ENCODE assay signal across 1 cellular context in the genomic region with DNA sequence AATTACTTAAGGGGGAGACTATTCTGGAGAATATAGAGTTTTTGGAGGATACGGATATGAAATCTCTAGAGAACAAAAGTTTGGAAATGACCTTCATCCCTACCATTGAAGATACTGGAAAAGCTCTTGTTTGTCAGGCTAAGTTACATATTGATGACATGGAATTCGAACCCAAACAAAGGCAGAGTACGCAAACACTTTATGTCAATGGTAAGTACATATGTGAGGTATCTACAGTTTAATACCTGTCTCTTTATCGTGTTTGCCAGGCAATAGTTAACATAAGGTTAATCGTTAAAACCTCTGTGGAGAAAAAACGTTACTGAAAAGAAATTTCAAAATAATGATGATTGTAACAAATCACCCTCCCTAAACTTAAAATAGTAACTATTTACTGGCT.
TF ChIP-seq lines count a peak whose summit lies in the region.

No MANE protein-coding gene starts in this region.

TF ChIP-seq in HepG2, 621 proteins besides CTCF, POLR2A, EP300 and RAD21 (continued from another document and continues in another):
- TF ChIP-seq, protein P1, sequence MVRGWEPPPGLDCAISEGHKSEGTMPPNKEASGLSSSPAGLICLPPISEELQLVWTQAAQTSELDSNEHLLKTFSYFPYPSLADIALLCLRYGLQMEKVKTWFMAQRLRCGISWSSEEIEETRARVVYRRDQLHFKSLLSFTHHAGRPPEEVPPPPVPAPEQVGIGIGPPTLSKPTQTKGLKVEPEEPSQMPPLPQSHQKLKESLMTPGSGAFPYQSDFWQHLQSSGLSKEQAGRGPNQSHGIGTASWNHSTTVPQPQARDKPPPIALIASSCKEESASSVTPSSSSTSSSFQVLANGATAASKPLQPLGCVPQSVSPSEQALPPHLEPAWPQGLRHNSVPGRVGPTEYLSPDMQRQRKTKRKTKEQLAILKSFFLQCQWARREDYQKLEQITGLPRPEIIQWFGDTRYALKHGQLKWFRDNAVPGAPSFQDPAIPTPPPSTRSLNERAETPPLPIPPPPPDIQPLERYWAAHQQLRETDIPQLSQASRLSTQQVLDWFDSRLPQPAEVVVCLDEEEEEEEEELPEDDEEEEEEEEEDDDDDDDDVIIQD (CRISPR knock-in tag; IDR thresholded peaks at IDR 0.05; ENCODE audit: low read depth), result peak; percentile 84; the same call in 1 of the 2 replicates
- TF ChIP-seq MATR3 (CRISPR knock-in tag; IDR thresholded peaks at IDR 0.05) (no peak), FIP1L1 (IDR thresholded peaks at IDR 0.05; ENCODE audit: borderline replicate concordance, insufficient read depth, low read depth, low read length) (no peak), NFKB2 (CRISPR knock-in tag; IDR thresholded peaks at IDR 0.05; ENCODE audit: borderline replicate concordance) (no peak), RORA (CRISPR knock-in tag; IDR thresholded peaks at IDR 0.05) (no peak), FOXP1 (IDR thresholded peaks at IDR 0.05) (no peak), FOXP1 (CRISPR knock-in tag; IDR thresholded peaks at IDR 0.05) (peak; percentile 64; the same call in 1 of the 2 replicates), MEIS1 (CRISPR knock-in tag; IDR thresholded peaks at IDR 0.05; ENCODE audit: borderline replicate concordance) (0 out of 2 replicates have a peak, but pooled peaks have one; percentile 34), ZNF790 (CRISPR knock-in tag; IDR thresholded peaks at IDR 0.05; ENCODE audit: borderline replicate concordance) (no peak), NPAS2 (CRISPR knock-in tag; IDR thresholded peaks at IDR 0.05; ENCODE audit: borderline replicate concordance) (no peak), NFIC (IDR thresholded peaks at IDR 0.05; ENCODE audit: low read length) (0 out of 2 replicates have a peak, but pooled peaks have one; percentile 35), KLF16 (CRISPR knock-in tag; IDR thresholded peaks at IDR 0.05) (no peak), CEBPB (IDR thresholded peaks at IDR 0.05; ENCODE audit: borderline replicate concordance, low read depth, low read length) (no peak), ZNF33A (CRISPR knock-in tag; IDR thresholded peaks at IDR 0.05; ENCODE audit: borderline replicate concordance) (no peak), ZNF891 (CRISPR knock-in tag; IDR thresholded peaks at IDR 0.05) (no peak), EHMT2 (IDR thresholded peaks at IDR 0.05; ENCODE audit: borderline replicate concordance, low read depth, low read length) (no peak), CEBPG (CRISPR knock-in tag; IDR thresholded peaks at IDR 0.05) (0 out of 2 replicates have a peak, but pooled peaks have one; percentile 8), SNAI1 (CRISPR knock-in tag; IDR thresholded peaks at IDR 0.05; ENCODE audit: borderline replicate concordance) (no peak), FOXA1 (IDR thresholded peaks at IDR 0.05) (no peak), FOXA1 (CRISPR knock-in tag; IDR thresholded peaks at IDR 0.05) (peak; percentile 65), SOX13 (IDR thresholded peaks at IDR 0.05) (peak; percentile 50; the same call in 1 of the 2 replicates), SOX13 (CRISPR knock-in tag; conservative IDR thresholded peaks at IDR 0.05 in 1 of 2, IDR thresholded peaks at IDR 0.05 in 1 of 2) (peak in 1 of 2 experiments; percentile 88; a peak in 2 of 4 replicates), RARA (CRISPR knock-in tag; IDR thresholded peaks at IDR 0.05) (peak; percentile 42; the same call in 1 of the 2 replicates), SAP130 (CRISPR knock-in tag; IDR thresholded peaks at IDR 0.05; ENCODE audit: low read depth) (no peak), ONECUT2 (CRISPR knock-in tag; IDR thresholded peaks at IDR 0.05) (no peak), POGZ (CRISPR knock-in tag; IDR thresholded peaks at IDR 0.05) (peak; percentile 80), HHEX (CRISPR knock-in tag; IDR thresholded peaks at IDR 0.05) (peak; percentile 69; the same call in 1 of the 2 replicates), THAP11 (CRISPR knock-in tag; IDR thresholded peaks at IDR 0.05) (no peak), HCFC1 (IDR thresholded peaks at IDR 0.05; ENCODE audit: low read depth, low read length) (no peak), PITX1 (CRISPR knock-in tag; IDR thresholded peaks at IDR 0.05) (0 out of 2 replicates have a peak, but pooled peaks have one; percentile 44), HNRNPL (IDR thresholded peaks at IDR 0.05; ENCODE audit: low read depth, low read length) (no peak), MED1 (CRISPR knock-in tag; IDR thresholded peaks at IDR 0.05) (peak; percentile 54; the same call in 1 of the 2 replicates), NCOA2 (CRISPR knock-in tag; IDR thresholded peaks at IDR 0.05) (peak; percentile 75), ZNF446 (CRISPR knock-in tag; IDR thresholded peaks at IDR 0.05) (no peak)
- TF ChIP-seq, protein P2, sequence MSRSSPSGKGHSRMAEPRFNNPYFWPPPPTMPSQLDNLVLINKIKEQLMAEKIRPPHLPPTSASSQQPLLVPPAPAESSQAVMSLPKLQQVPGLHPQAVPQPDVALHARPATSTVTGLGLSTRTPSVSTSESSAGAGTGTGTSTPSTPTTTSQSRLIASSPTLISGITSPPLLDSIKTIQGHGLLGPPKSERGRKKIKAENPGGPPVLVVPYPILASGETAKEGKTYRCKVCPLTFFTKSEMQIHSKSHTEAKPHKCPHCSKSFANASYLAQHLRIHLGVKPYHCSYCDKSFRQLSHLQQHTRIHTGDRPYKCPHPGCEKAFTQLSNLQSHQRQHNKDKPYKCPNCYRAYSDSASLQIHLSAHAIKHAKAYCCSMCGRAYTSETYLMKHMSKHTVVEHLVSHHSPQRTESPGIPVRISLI (CRISPR knock-in tag; IDR thresholded peaks at IDR 0.05; ENCODE audit: borderline replicate concordance), result peak; percentile 27; the same call in 1 of the 2 replicates
- TF ChIP-seq, protein P3, sequence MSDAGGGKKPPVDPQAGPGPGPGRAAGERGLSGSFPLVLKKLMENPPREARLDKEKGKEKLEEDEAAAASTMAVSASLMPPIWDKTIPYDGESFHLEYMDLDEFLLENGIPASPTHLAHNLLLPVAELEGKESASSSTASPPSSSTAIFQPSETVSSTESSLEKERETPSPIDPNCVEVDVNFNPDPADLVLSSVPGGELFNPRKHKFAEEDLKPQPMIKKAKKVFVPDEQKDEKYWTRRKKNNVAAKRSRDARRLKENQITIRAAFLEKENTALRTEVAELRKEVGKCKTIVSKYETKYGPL (CRISPR knock-in tag; IDR thresholded peaks at IDR 0.05), result no peak
- TF ChIP-seq, protein P4, sequence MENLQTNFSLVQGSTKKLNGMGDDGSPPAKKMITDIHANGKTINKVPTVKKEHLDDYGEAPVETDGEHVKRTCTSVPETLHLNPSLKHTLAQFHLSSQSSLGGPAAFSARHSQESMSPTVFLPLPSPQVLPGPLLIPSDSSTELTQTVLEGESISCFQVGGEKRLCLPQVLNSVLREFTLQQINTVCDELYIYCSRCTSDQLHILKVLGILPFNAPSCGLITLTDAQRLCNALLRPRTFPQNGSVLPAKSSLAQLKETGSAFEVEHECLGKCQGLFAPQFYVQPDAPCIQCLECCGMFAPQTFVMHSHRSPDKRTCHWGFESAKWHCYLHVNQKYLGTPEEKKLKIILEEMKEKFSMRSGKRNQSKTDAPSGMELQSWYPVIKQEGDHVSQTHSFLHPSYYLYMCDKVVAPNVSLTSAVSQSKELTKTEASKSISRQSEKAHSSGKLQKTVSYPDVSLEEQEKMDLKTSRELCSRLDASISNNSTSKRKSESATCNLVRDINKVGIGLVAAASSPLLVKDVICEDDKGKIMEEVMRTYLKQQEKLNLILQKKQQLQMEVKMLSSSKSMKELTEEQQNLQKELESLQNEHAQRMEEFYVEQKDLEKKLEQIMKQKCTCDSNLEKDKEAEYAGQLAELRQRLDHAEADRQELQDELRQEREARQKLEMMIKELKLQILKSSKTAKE (CRISPR knock-in tag; IDR thresholded peaks at IDR 0.05; ENCODE audit: borderline replicate concordance), result no peak
- TF ChIP-seq, protein P5, sequence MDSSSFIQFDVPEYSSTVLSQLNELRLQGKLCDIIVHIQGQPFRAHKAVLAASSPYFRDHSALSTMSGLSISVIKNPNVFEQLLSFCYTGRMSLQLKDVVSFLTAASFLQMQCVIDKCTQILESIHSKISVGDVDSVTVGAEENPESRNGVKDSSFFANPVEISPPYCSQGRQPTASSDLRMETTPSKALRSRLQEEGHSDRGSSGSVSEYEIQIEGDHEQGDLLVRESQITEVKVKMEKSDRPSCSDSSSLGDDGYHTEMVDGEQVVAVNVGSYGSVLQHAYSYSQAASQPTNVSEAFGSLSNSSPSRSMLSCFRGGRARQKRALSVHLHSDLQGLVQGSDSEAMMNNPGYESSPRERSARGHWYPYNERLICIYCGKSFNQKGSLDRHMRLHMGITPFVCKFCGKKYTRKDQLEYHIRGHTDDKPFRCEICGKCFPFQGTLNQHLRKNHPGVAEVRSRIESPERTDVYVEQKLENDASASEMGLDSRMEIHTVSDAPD (CRISPR knock-in tag; IDR thresholded peaks at IDR 0.05), result 0 out of 2 replicates have a peak, but pooled peaks have one; percentile 21
- TF ChIP-seq, protein P6, sequence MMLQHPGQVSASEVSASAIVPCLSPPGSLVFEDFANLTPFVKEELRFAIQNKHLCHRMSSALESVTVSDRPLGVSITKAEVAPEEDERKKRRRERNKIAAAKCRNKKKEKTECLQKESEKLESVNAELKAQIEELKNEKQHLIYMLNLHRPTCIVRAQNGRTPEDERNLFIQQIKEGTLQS (CRISPR knock-in tag; IDR thresholded peaks at IDR 0.05), result no peak
- TF ChIP-seq, protein P7, sequence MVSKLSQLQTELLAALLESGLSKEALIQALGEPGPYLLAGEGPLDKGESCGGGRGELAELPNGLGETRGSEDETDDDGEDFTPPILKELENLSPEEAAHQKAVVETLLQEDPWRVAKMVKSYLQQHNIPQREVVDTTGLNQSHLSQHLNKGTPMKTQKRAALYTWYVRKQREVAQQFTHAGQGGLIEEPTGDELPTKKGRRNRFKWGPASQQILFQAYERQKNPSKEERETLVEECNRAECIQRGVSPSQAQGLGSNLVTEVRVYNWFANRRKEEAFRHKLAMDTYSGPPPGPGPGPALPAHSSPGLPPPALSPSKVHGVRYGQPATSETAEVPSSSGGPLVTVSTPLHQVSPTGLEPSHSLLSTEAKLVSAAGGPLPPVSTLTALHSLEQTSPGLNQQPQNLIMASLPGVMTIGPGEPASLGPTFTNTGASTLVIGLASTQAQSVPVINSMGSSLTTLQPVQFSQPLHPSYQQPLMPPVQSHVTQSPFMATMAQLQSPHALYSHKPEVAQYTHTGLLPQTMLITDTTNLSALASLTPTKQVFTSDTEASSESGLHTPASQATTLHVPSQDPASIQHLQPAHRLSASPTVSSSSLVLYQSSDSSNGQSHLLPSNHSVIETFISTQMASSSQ (IDR thresholded peaks at IDR 0.05; ENCODE audit: low read depth), result peak; percentile 50; the same call in 1 of the 2 replicates
- TF ChIP-seq, protein P7 (CRISPR knock-in tag; IDR thresholded peaks at IDR 0.05; ENCODE audit: borderline replicate concordance), result peak; percentile 53; the same call in 1 of the 2 replicates
- TF ChIP-seq, protein P8, sequence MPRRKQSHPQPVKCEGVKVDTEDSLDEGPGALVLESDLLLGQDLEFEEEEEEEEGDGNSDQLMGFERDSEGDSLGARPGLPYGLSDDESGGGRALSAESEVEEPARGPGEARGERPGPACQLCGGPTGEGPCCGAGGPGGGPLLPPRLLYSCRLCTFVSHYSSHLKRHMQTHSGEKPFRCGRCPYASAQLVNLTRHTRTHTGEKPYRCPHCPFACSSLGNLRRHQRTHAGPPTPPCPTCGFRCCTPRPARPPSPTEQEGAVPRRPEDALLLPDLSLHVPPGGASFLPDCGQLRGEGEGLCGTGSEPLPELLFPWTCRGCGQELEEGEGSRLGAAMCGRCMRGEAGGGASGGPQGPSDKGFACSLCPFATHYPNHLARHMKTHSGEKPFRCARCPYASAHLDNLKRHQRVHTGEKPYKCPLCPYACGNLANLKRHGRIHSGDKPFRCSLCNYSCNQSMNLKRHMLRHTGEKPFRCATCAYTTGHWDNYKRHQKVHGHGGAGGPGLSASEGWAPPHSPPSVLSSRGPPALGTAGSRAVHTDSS (CRISPR knock-in tag; conservative IDR thresholded peaks at IDR 0.05), result no peak
- TF ChIP-seq, protein P9, sequence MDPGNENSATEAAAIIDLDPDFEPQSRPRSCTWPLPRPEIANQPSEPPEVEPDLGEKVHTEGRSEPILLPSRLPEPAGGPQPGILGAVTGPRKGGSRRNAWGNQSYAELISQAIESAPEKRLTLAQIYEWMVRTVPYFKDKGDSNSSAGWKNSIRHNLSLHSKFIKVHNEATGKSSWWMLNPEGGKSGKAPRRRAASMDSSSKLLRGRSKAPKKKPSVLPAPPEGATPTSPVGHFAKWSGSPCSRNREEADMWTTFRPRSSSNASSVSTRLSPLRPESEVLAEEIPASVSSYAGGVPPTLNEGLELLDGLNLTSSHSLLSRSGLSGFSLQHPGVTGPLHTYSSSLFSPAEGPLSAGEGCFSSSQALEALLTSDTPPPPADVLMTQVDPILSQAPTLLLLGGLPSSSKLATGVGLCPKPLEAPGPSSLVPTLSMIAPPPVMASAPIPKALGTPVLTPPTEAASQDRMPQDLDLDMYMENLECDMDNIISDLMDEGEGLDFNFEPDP (CRISPR knock-in tag; conservative IDR thresholded peaks at IDR 0.05), result no peak
- TF ChIP-seq, protein P10, sequence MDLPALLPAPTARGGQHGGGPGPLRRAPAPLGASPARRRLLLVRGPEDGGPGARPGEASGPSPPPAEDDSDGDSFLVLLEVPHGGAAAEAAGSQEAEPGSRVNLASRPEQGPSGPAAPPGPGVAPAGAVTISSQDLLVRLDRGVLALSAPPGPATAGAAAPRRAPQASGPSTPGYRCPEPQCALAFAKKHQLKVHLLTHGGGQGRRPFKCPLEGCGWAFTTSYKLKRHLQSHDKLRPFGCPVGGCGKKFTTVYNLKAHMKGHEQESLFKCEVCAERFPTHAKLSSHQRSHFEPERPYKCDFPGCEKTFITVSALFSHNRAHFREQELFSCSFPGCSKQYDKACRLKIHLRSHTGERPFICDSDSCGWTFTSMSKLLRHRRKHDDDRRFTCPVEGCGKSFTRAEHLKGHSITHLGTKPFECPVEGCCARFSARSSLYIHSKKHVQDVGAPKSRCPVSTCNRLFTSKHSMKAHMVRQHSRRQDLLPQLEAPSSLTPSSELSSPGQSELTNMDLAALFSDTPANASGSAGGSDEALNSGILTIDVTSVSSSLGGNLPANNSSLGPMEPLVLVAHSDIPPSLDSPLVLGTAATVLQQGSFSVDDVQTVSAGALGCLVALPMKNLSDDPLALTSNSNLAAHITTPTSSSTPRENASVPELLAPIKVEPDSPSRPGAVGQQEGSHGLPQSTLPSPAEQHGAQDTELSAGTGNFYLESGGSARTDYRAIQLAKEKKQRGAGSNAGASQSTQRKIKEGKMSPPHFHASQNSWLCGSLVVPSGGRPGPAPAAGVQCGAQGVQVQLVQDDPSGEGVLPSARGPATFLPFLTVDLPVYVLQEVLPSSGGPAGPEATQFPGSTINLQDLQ (CRISPR knock-in tag; IDR thresholded peaks at IDR 0.05), result no peak
- TF ChIP-seq, protein P11, sequence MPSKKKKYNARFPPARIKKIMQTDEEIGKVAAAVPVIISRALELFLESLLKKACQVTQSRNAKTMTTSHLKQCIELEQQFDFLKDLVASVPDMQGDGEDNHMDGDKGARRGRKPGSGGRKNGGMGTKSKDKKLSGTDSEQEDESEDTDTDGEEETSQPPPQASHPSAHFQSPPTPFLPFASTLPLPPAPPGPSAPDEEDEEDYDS (CRISPR knock-in tag; IDR thresholded peaks at IDR 0.05), result no peak
